ENCODE assay signal across 24 cellular contexts in the genomic region with DNA sequence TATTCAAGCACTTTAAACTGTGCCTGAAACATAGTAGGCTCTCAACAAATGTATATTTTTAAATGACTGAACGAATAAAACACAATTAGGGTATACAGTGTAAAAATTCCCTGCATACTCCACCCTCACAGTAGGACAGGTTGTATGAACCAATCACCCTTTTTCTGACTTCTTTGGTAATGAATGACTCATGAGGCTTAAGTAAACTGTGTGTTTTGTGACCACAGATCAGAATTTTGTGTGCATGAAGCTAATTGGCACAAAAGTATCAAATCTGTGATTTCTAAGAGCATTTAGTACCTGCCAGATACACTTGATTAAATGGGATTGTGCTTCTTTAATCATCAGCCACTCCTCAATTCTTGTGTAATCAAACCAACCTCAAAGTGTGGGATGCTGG.
A peak's percentile ranks its signal among the peaks of the same experiment; 100 is the strongest.
DNase-seq lines count a peak whose midpoint lies in the region; ATAC-seq and TF ChIP-seq lines count a peak whose summit lies in the region.
"Had no signal": no experiment of that assay in that cellular context is flagged by ENCODE, and none has a peak within 500 bp of the region (broad histone marks: within the 10 kb centered on the region; RNA-seq: fewer than 3 reads in every experiment).

No MANE protein-coding gene starts in this region.

- peaks cover 6 to 8% of the 10 kb centered on the region in 2 donors for H3K4me1 Mint-ChIP-seq in stimulated activated naive B cell treated with anti-CD40 and anti-IgM and Interleukin-4, amounts not matched to agents 10 μg/mL and 1 μg/mL and 100 μg/mL, for 72 hours
- H3K4me1 Mint-ChIP-seq: activated naive CD4-positive, alpha-beta T cell treated with anti-CD3 and anti-CD28 coated beads, Interleukin-2, amount 10 ng/mL, durations not matched to agents 7 days and 5 days; CD8-positive, alpha-beta memory T cell; central memory CD8-positive, alpha-beta T cell; natural killer cell had no signal

- no peaks in the 10 kb centered on the region for H3K9me3 Mint-ChIP-seq in stimulated activated naive B cell treated with anti-CD40 and anti-IgM and Interleukin-4, amounts not matched to agents 10 μg/mL and 1 μg/mL and 100 μg/mL, for 72 hours
- H3K9me3 Mint-ChIP-seq: activated naive CD4-positive, alpha-beta T cell treated with anti-CD3 and anti-CD28 coated beads, Interleukin-2, amount 10 ng/mL, durations not matched to agents 7 days and 5 days; CD8-positive, alpha-beta memory T cell; central memory CD8-positive, alpha-beta T cell; natural killer cell had no signal

- H3K27ac Mint-ChIP-seq in stimulated activated naive B cell treated with anti-CD40 and anti-IgM and Interleukin-4, amounts not matched to agents 10 μg/mL and 1 μg/mL and 100 μg/mL, for 72 hours = peak overlapping the region; percentile 76
- H3K27ac Mint-ChIP-seq: activated naive CD4-positive, alpha-beta T cell treated with anti-CD3 and anti-CD28 coated beads, Interleukin-2, amount 10 ng/mL, durations not matched to agents 7 days and 5 days; CD8-positive, alpha-beta memory T cell; natural killer cell had no signal

- H3K9me2 ChIP-seq in MM.1S (replicated peaks; ENCODE audit: insufficient read depth, low read length) = no peaks in the 10 kb centered on the region

- H3K27me3 ChIP-seq in fibroblast of lung (ENCODE audit: control insufficient read depth, insufficient read depth, low read length) (no peaks in the 10 kb centered on the region), MM.1S (replicated peaks; ENCODE audit: insufficient read depth, low read length) (no peaks in the 10 kb centered on the region)
- H3K27me3 ChIP-seq: heart right ventricle, upper lobe of left lung had no signal

- TF ChIP-seq CTCF in fibroblast of lung (conservative IDR thresholded peaks at IDR 0.05 in 1 of 2, IDR thresholded peaks at IDR 0.05 in 1 of 2; ENCODE audit: low read depth in 1 of 2, low read length in 2 of 2) (no peak), MM.1S (IDR thresholded peaks at IDR 0.05; ENCODE audit: low read length) (no peak)

- H3K4me3 ChIP-seq in fibroblast of lung (replicated peaks in 1 of 4; ENCODE audit: control extremely low read depth in 1 of 4, insufficient read depth in 1 of 4, low read depth in 3 of 4, low read length in 4 of 4) (no peak overlapping the region), MM.1S (ENCODE audit: low read length) (no peak overlapping the region)
- H3K4me3 ChIP-seq: heart right ventricle, upper lobe of left lung had no signal

- H3K4me1 ChIP-seq in fibroblast of lung (ENCODE audit: control insufficient read depth, extremely low read depth, insufficient read depth, low read length) (no peaks in the 10 kb centered on the region), MM.1S (ENCODE audit: low read length) (no peaks in the 10 kb centered on the region)

- DNase-seq in DMS53 (lab: John Stamatoyannopoulos, UW) (peak; percentile 8), DMS53 treated with DMSO at 0.1 percent for 48 hours (lab: John Stamatoyannopoulos, UW; ENCODE audit: unreplicated experiment) (no peak), amniotic epithelial cell (ENCODE audit: low read depth) (peak; percentile 58), fibroblast of lung (ENCODE audit: low read depth in 2 of 2) (peak; percentile 36 to 58), MM.1S (no peak)
- no peak for DNase-seq in stimulated activated naive B cell treated with anti-CD40 and anti-IgM and Interleukin-4, amounts not matched to agents 10 μg/mL and 1 μg/mL and 100 μg/mL, for 72 hours
- DNase-seq: activated CD4-positive, alpha-beta T cell treated with anti-CD3 and anti-CD28 coated beads for 4 hours; activated naive CD4-positive, alpha-beta T cell treated with anti-CD3 and anti-CD28 coated beads, Interleukin-2, amount 10 ng/mL, durations not matched to agents 7 days and 5 days; activated T-cell treated with anti-CD3 and anti-CD28 coated beads, Interleukin-2, amount 50 U/mL, for 48 hours; amygdala; CD8-positive, alpha-beta memory T cell; DMS153; heart right ventricle; natural killer cell; NCI-H1417 treated with DMSO at 0.1 percent for 48 hours; NCI-H510A treated with DMSO at 0.1 percent for 48 hours; small intestine; stimulated activated CD4-positive, alpha-beta T cell treated with anti-CD3 and anti-CD28 coated beads, Interleukin-1b, Interleukin-23, amount 100 ng/mL, for 48 hours; upper lobe of left lung had no signal

- H3K36me3 ChIP-seq in fibroblast of lung (ENCODE audit: control insufficient read depth, insufficient read depth, low read length) (no peaks in the 10 kb centered on the region), MM.1S (replicated peaks; ENCODE audit: insufficient read depth, low read length) (no peaks in the 10 kb centered on the region)
- H3K36me3 ChIP-seq: heart right ventricle, upper lobe of left lung had no signal

- H3K79me2 ChIP-seq in fibroblast of lung (ENCODE audit: control insufficient read depth, insufficient read depth, low read length) (no peaks in the 10 kb centered on the region), MM.1S (ENCODE audit: low read length) (no peaks in the 10 kb centered on the region)

- H4K20me1 ChIP-seq in fibroblast of lung (ENCODE audit: control insufficient read depth, extremely low read depth, insufficient read depth, low read length) = no peaks in the 10 kb centered on the region
- H4K20me1 ChIP-seq in MM.1S (ENCODE audit: insufficient read depth, low read length) = no peaks in the 10 kb centered on the region

- no peaks in the 10 kb centered on the region for H3K36me3 Mint-ChIP-seq in stimulated activated naive B cell treated with anti-CD40 and anti-IgM and Interleukin-4, amounts not matched to agents 10 μg/mL and 1 μg/mL and 100 μg/mL, for 72 hours
- H3K36me3 Mint-ChIP-seq: activated naive CD4-positive, alpha-beta T cell treated with anti-CD3 and anti-CD28 coated beads, Interleukin-2, amount 10 ng/mL, durations not matched to agents 7 days and 5 days; CD8-positive, alpha-beta memory T cell; natural killer cell had no signal

- H2AFZ ChIP-seq in fibroblast of lung (ENCODE audit: low read length) (no peak overlapping the region), MM.1S (ENCODE audit: low read length) (no peak overlapping the region)

- H3K4me2 ChIP-seq in fibroblast of lung (ENCODE audit: extremely low read depth, insufficient read depth, low read length) (no peak overlapping the region), MM.1S (ENCODE audit: low read depth, low read length) (no peak overlapping the region)

- H3K9ac ChIP-seq in fibroblast of lung (ENCODE audit: insufficient read depth, low read length) (no peak overlapping the region), MM.1S (ENCODE audit: low read length) (no peak overlapping the region)

- no peak for ATAC-seq in stimulated activated naive B cell treated with anti-CD40 and anti-IgM and Interleukin-4, amounts not matched to agents 10 μg/mL and 1 μg/mL and 100 μg/mL, for 72 hours (replicated peaks)
- ATAC-seq in GM21390 (IDR thresholded peaks at IDR 0.05; ENCODE audit: unreplicated experiment) = no peak
- no peak for ATAC-seq in HG02884 (IDR thresholded peaks at IDR 0.05; ENCODE audit: unreplicated experiment)
- ATAC-seq: heart right ventricle, natural killer cell, SK-N-SH treated with all-trans-retinoic acid at 6 μM for 48 hours had no signal

- H3K27ac ChIP-seq in fibroblast of lung (ENCODE audit: insufficient read depth, low read length) (no peak overlapping the region), MM.1S (ENCODE audit: low read length) (no peak overlapping the region)
- H3K27ac ChIP-seq: 22Rv1, heart right ventricle, upper lobe of left lung had no signal

- H3F3A ChIP-seq in MM.1S (ENCODE audit: insufficient read depth, low read length) = no peaks in the 10 kb centered on the region

- H3K9me3 ChIP-seq in fibroblast of lung (ENCODE audit: control insufficient read depth, insufficient read depth, low read depth, low read length) (no peaks in the 10 kb centered on the region), MM.1S (replicated peaks; ENCODE audit: insufficient read depth, low read length) (no peaks in the 10 kb centered on the region)
- H3K9me3 ChIP-seq: upper lobe of left lung had no signal

- no peak overlapping the region for H3K4me3 Mint-ChIP-seq in stimulated activated naive B cell treated with anti-CD40 and anti-IgM and Interleukin-4, amounts not matched to agents 10 μg/mL and 1 μg/mL and 100 μg/mL, for 72 hours
- H3K4me3 Mint-ChIP-seq: activated naive CD4-positive, alpha-beta T cell treated with anti-CD3 and anti-CD28 coated beads, Interleukin-2, amount 10 ng/mL, durations not matched to agents 7 days and 5 days; CD8-positive, alpha-beta memory T cell; central memory CD8-positive, alpha-beta T cell; natural killer cell had no signal

- H3K27me3 Mint-ChIP-seq in stimulated activated naive B cell treated with anti-CD40 and anti-IgM and Interleukin-4, amounts not matched to agents 10 μg/mL and 1 μg/mL and 100 μg/mL, for 72 hours = peaks cover 0 to 6% of the 10 kb centered on the region in 2 donors

Comparison
In these comparisons a context has a peak if more than half of its experiments do, and no peak if none do; other contexts are left out.
1. DNase-seq: peak in DMS53 (single experiment), amniotic epithelial cell (single experiment) and fibroblast of lung (2 of 2); none in DMS53 treated with DMSO at 0.1 percent for 48 hours (single experiment), stimulated activated naive B cell treated with anti-CD40 and anti-IgM and Interleukin-4, amounts not matched to agents 10 μg/mL and 1 μg/mL and 100 μg/mL, for 72 hours (single experiment) and MM.1S (single experiment).